In genomic region chr13:110714798-110715394, GRCh38 we compare ENCODE assay signal across 8 cellular contexts. TPM values are rescaled to one million over a fixed set of nuclear protein-coding genes. Genes with fewer than 3 reads are reported as not detected.
DNase-seq lines count a peak whose midpoint lies in the region; ATAC-seq and TF ChIP-seq lines count a peak whose summit lies in the region.

No MANE protein-coding gene starts in this region.

- peak overlapping the region; percentile 80 to 92 for H3K4me3 ChIP-seq in uterus

- peak overlapping the region; percentile 99 for H3K27ac ChIP-seq in uterus

- H3K36me3 Mint-ChIP-seq in osteocyte (ENCODE audit: unreplicated experiment), result peaks cover 5% of the 10 kb centered on the region

- H3K4me1 Mint-ChIP-seq in osteocyte (ENCODE audit: unreplicated experiment), result peaks cover 31% of the 10 kb centered on the region

- DNase-seq in NCI-H187 (lab: John Stamatoyannopoulos, UW) (peak; percentile 60 to 72), NCI-H187 treated with DMSO at 0.1 percent for 48 hours (lab: John Stamatoyannopoulos, UW) (no peak), NCI-H69 (lab: John Stamatoyannopoulos, UW) (peak; percentile 90), globus pallidus (ENCODE audit: low spot score) (peak; percentile 68), osteocyte (ENCODE audit: extremely low spot score, unreplicated experiment) (no peak), uterus (peak; percentile 66 to 68)
- peak; percentile 39 for DNase-seq in activated effector memory CD4-positive, alpha-beta T cell treated with Interleukin-2 at 50 U/mL for 16 hours

- TF ChIP-seq CTCF in osteocyte (IDR thresholded peaks at IDR 0.05), result no peak
- peak in 2 of 4 experiments; percentile 19 to 35 for TF ChIP-seq CTCF in uterus (IDR thresholded peaks at IDR 0.05)

- no peaks in the 10 kb centered on the region for H3K27me3 Mint-ChIP-seq in osteocyte (ENCODE audit: unreplicated experiment)

- H3K9me3 Mint-ChIP-seq in osteocyte (ENCODE audit: unreplicated experiment), result no peaks in the 10 kb centered on the region

- no peaks in the 10 kb centered on the region for H3K36me3 ChIP-seq in uterus

- H3K9me3 ChIP-seq in uterus, result no peaks in the 10 kb centered on the region

- no peaks in the 10 kb centered on the region for H3K27me3 ChIP-seq in uterus

- peak overlapping the region; percentile 98 for H3K27ac Mint-ChIP-seq in osteocyte (ENCODE audit: unreplicated experiment)

- peak overlapping the region; percentile 97 for H3K4me3 Mint-ChIP-seq in osteocyte (ENCODE audit: unreplicated experiment)

- intact Hi-C loops in uterus (cut with DNase I; ENCODE audit: low total_unique reads), result loop anchor here (5.0 to 10.0 kb wide), 2 partner anchors 102 to 200 kb away; partner anchors contain the start of gene ANKRD10

- peak; percentile 99 to 100 for TF ChIP-seq POLR2A in uterus (IDR thresholded peaks at IDR 0.05)

- peaks cover 3 to 6% of the 10 kb centered on the region in 2 donors for H3K4me1 ChIP-seq in uterus

- no peak for ATAC-seq in GM21390 (IDR thresholded peaks at IDR 0.05; ENCODE audit: unreplicated experiment)

RNA-seq across cellular contexts. Expression of gene ING1, which starts 1.4 kb away (rescaled TPM):
- total RNA-seq in osteocyte, result 21.8 and 23.2 TPM in 2 replicates
- 10 to 100 TPM; 10.2 to 28.1 (median 19.5) TPM for total RNA-seq in uterus

RNA-seq across cellular contexts. Expression of gene CARS2, which starts 9.0 kb away (rescaled TPM):
- total RNA-seq in osteocyte (57.1 and 62.2 TPM in 2 replicates), uterus (100 to 1,000 TPM in 1 of 4 donors, 10 to 100 TPM in 3; 27.4 to 229 (median 53.8) TPM)

Comparison
In these comparisons a context has a peak if more than half of its experiments do, and no peak if none do; other contexts are left out.
1. DNase-seq: peak in NCI-H187 (2 of 2), NCI-H69 (single experiment), activated effector memory CD4-positive, alpha-beta T cell treated with Interleukin-2 at 50 U/mL for 16 hours (single experiment), globus pallidus (single experiment) and uterus (2 of 2); none in NCI-H187 treated with DMSO at 0.1 percent for 48 hours (single experiment) and osteocyte (single experiment).